30 cellular contexts compared by ENCODE assay signal in the genomic region with DNA sequence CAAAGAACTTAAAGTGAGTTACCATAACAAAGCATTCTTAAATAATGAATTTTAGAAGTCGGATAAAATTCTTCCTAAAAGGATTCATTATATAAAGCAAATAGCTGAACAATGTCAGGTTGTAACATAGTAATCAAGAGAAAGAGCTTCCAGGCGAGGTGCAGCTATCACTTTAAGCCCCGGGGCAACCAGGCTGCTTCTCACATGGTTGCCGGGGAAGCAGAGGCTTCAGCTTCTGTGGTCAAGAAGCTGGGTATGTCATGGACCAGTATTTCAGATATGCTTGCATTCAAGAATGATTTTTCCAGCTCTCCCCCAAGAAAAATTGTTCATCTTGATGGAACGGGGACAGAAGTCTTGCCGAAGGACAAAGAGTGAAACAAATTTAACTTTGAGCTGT. TPM values are rescaled to one million over a fixed set of nuclear protein-coding genes. Genes with fewer than 3 reads are reported as not detected.
"Had no signal": no experiment of that assay in that cellular context is flagged by ENCODE, and none has a peak within 500 bp of the region (broad histone marks: within the 10 kb centered on the region; RNA-seq: fewer than 3 reads in every experiment).

No MANE protein-coding gene starts in this region.

- H3K36me3 ChIP-seq: brain microvascular endothelial cell, gastrocnemius medialis, ovary, right lobe of liver, thoracic aorta, uterus had no signal

- H3K79me2 ChIP-seq: hepatocyte had no signal

- H3K4me3 Mint-ChIP-seq: activated naive CD4-positive, alpha-beta T cell treated with anti-CD3 and anti-CD28 coated beads for 36 hours; activated naive CD8-positive, alpha-beta T cell treated with anti-CD3 and anti-CD28 coated beads, Interleukin-2, amount 10 ng/mL, durations not matched to agents 7 days and 5 days; effector memory CD8-positive, alpha-beta T cell; naive thymus-derived CD4-positive, alpha-beta T cell; type B pancreatic cell had no signal

- H3K9me3 ChIP-seq: gastrocnemius medialis, ovary, right lobe of liver, thoracic aorta, uterus had no signal

- H3K4me1 Mint-ChIP-seq: activated naive CD8-positive, alpha-beta T cell treated with anti-CD3 and anti-CD28 coated beads, Interleukin-2, amount 10 ng/mL, durations not matched to agents 7 days and 5 days; naive thymus-derived CD4-positive, alpha-beta T cell had no signal

- H2AFZ ChIP-seq: hepatocyte had no signal

- H3K27ac Mint-ChIP-seq: activated naive CD4-positive, alpha-beta T cell treated with anti-CD3 and anti-CD28 coated beads for 36 hours; activated naive CD8-positive, alpha-beta T cell treated with anti-CD3 and anti-CD28 coated beads, Interleukin-2, amount 10 ng/mL, durations not matched to agents 7 days and 5 days; effector memory CD8-positive, alpha-beta T cell; naive thymus-derived CD4-positive, alpha-beta T cell; progenitor cell of endocrine pancreas; type B pancreatic cell had no signal

- H3K4me2 ChIP-seq: hepatocyte had no signal

- H3K36me3 Mint-ChIP-seq: activated naive CD8-positive, alpha-beta T cell treated with anti-CD3 and anti-CD28 coated beads, Interleukin-2, amount 10 ng/mL, durations not matched to agents 7 days and 5 days; naive thymus-derived CD4-positive, alpha-beta T cell; type B pancreatic cell had no signal

- ATAC-seq: effector memory CD8-positive, alpha-beta T cell; gastrocnemius medialis; left colon; naive thymus-derived CD4-positive, alpha-beta T cell; right lobe of liver; stimulated activated naive CD8-positive, alpha-beta T cell treated with anti-CD3 and anti-CD28 coated beads, Interleukin-15, Interleukin-2, amounts not matched to agents 100 U/mL and 50 U/mL, for 24 hours had no signal

- DNase-seq: activated CD4-positive, alpha-beta T cell treated with anti-CD3 and anti-CD28 coated beads for 4 hours; activated CD4-positive, alpha-beta T cell treated with anti-CD3 and anti-CD28 coated beads, Interleukin-2, amount 50 U/mL, for 48 hours; activated CD8-positive, alpha-beta memory T cell treated with anti-CD3 and anti-CD28 coated beads for 24 hours; activated effector memory CD4-positive, alpha-beta T cell treated with Interleukin-2 at 50 U/mL for 16 hours; activated naive CD4-positive, alpha-beta T cell treated with anti-CD3 and anti-CD28 coated beads for 36 hours; activated naive CD8-positive, alpha-beta T cell treated with anti-CD3 and anti-CD28 coated beads, Interleukin-2, amount 10 ng/mL, durations not matched to agents 7 days and 5 days; amniotic stem cell; brain microvascular endothelial cell; caudate nucleus; cortex of kidney; effector memory CD8-positive, alpha-beta T cell; erythroblast; gastrocnemius medialis; kidney; left colon; midbrain; naive thymus-derived CD4-positive, alpha-beta T cell; ovary; right lobe of liver; stimulated activated CD4-positive, alpha-beta T cell treated with anti-CD3 and anti-CD28 coated beads, Interleukin-12 subunit alpha, Interleukin-12 subunit beta, amount 100 ng/mL, for 4 hours; stimulated activated CD4-positive, alpha-beta T cell treated with anti-CD3 and anti-CD28 coated beads, Interleukin-4, amount 100 ng/mL, for 1 hour; stimulated activated naive CD8-positive, alpha-beta T cell treated with anti-CD3 and anti-CD28 coated beads, Interleukin-15, Interleukin-2, amounts not matched to agents 100 U/mL and 50 U/mL, for 24 hours; T-helper 9 cell; uterus had no signal

- H3K27me3 Mint-ChIP-seq: effector memory CD8-positive, alpha-beta T cell had no signal

- H3K4me3 ChIP-seq: gastrocnemius medialis, hepatocyte, ovary, right lobe of liver, thoracic aorta, uterus had no signal

- H3K27ac ChIP-seq: brain microvascular endothelial cell, gastrocnemius medialis, hepatocyte, ovary, right lobe of liver, thoracic aorta, uterus, VCaP had no signal

- H3K27me3 ChIP-seq: brain microvascular endothelial cell, gastrocnemius medialis, hepatocyte, ovary, right lobe of liver, uterus had no signal

- H3K4me1 ChIP-seq: gastrocnemius medialis, right lobe of liver, uterus had no signal

- H3K9me3 Mint-ChIP-seq: activated naive CD8-positive, alpha-beta T cell treated with anti-CD3 and anti-CD28 coated beads, Interleukin-2, amount 10 ng/mL, durations not matched to agents 7 days and 5 days; effector memory CD8-positive, alpha-beta T cell; type B pancreatic cell had no signal

RNA-seq across cellular contexts. Expression of a gene that starts 23.6 kb away (rescaled TPM):
- total RNA-seq: activated naive CD4-positive, alpha-beta T cell treated with anti-CD3 and anti-CD28 coated beads for 36 hours; chondrocyte; progenitor cell of endocrine pancreas had no signal
